Comparison of ENCODE assay signal across 8 cellular contexts in genomic region chr19:23075031-23075733, GRCh38. TPM values are rescaled to one million over a fixed set of nuclear protein-coding genes. Genes with fewer than 3 reads are reported as not detected.
A peak's percentile ranks its signal among the peaks of the same experiment; 100 is the strongest.
DNase-seq lines count a peak whose midpoint lies in the region; ATAC-seq and TF ChIP-seq lines count a peak whose summit lies in the region.

No MANE protein-coding gene starts in this region.

- ATAC-seq in HG03097 (IDR thresholded peaks at IDR 0.05; ENCODE audit: low FRiP score, unreplicated experiment) (no peak), HG03342 (IDR thresholded peaks at IDR 0.05; ENCODE audit: unreplicated experiment) (no peak)

- no peaks in the 10 kb centered on the region for H3K36me3 ChIP-seq in transverse colon

- CTCF ChIA-PET in GM10248 (lab: Yijun Ruan, JAX): interaction anchor here (1.3 kb wide), 1 partner anchor 11 kb away, joined by 3 read pairs; no protein-coding TSS in a partner anchor

- H3K27me3 ChIP-seq in mononuclear cell (ENCODE audit: insufficient read depth, low read length) (peaks cover 12% of the 10 kb centered on the region), transverse colon (peaks cover 14% of the 10 kb centered on the region)

- POLR2A ChIA-PET in GM10248 (lab: Yijun Ruan, JAX): no interaction called here

- no peak for TF ChIP-seq EP300 in transverse colon (IDR thresholded peaks at IDR 0.05; ENCODE audit: low read depth)

- peak; percentile 19 for TF ChIP-seq POLR2A in erythroblast (IDR thresholded peaks at IDR 0.05; ENCODE audit: low read length)
- no peak for TF ChIP-seq POLR2A in transverse colon (IDR thresholded peaks at IDR 0.05)

- no peak for TF ChIP-seq CTCF in GM10248 (IDR thresholded peaks at IDR 0.05; ENCODE audit: control extremely low read depth, extremely low read depth, low read depth, missing control alignments)
- TF ChIP-seq CTCF in transverse colon (IDR thresholded peaks at IDR 0.05): no peak

- H3K4me1 ChIP-seq in mononuclear cell (ENCODE audit: insufficient read depth, low read length) (no peaks in the 10 kb centered on the region), transverse colon (peaks cover 0 to 6% (median 2%) of the 10 kb centered on the region in 4 donors)

- intact Hi-C loops in transverse colon (cut with DNase I; ENCODE audit: low total_unique reads): no loop called here

- in situ Hi-C loops in transverse colon (cut with MboI; ENCODE audit: low pct_ligation_motif_present in 1 of 4, low pct_unique_long_range_greater_than_20kb in 1 of 4, low sequenced_read_pairs in 3 of 4): no loop called here

- peak overlapping the region in 2 of 4 donors; percentile 12 to 21 for H3K27ac ChIP-seq in transverse colon

- 18% methylated on average over 47 of the region's 48 CpGs; no CpG with 5 or more reads in 1 of the 2 donors for WGBS in transverse colon (ENCODE audit: low coverage in 1 of 2), 2 donors

- DNase-seq in GM10248 (ENCODE audit: extremely low spot score): peak; percentile 54
- peak; percentile 37 for DNase-seq in HS-5 (ENCODE audit: low read depth)
- peak; percentile 27 for DNase-seq in RPMI8226
- peak; percentile 50 to 69 for DNase-seq in erythroblast (lab: John Stamatoyannopoulos, UW)
- DNase-seq in transverse colon: peak; percentile 19

- H3K9me3 ChIP-seq in mononuclear cell (ENCODE audit: low read depth, low read length): no peaks in the 10 kb centered on the region
- H3K9me3 ChIP-seq in transverse colon: no peaks in the 10 kb centered on the region

- H3K4me3 ChIP-seq in mononuclear cell (ENCODE audit: low read length): peak overlapping the region; percentile 33
- H3K4me3 ChIP-seq in transverse colon: peak overlapping the region; percentile 26 to 65 (median 45)

RNA-seq across cellular contexts. Expression of gene ZNF730, which starts 41.6 kb away (rescaled TPM):
- total RNA-seq in mononuclear cell (0.21 TPM), transverse colon (under 1 TPM in 3 of 4 donors, not detected in 1; 0.32 to 0.96 (median 0.75) TPM)
